Comparison of ENCODE assay signal across 16 cellular contexts in genomic region chr2:118118479-118118878, GRCh38.
"Had no signal": no experiment of that assay in that cellular context is flagged by ENCODE, and none has a peak within 500 bp of the region (broad histone marks: within the 10 kb centered on the region; RNA-seq: fewer than 3 reads in every experiment).

No MANE protein-coding gene starts in this region.

- H3K4me3 ChIP-seq: gastrocnemius medialis, testis had no signal

- ATAC-seq: activated CD4-positive, CD25-positive, alpha-beta regulatory T cell treated with anti-CD3 and anti-CD28 coated beads, Interleukin-2, amount 50 U/mL, for 24 hours; gastrocnemius medialis; natural killer cell; stimulated activated naive CD8-positive, alpha-beta T cell treated with anti-CD3 and anti-CD28 coated beads, Interleukin-15, amount 100 ng/mL, for 72 hours had no signal

- H3K9me3 Mint-ChIP-seq: activated naive CD4-positive, alpha-beta T cell treated with anti-CD3 and anti-CD28 coated beads, Interleukin-2, amount 50 U/mL, for 72 hours; activated T-cell treated with anti-CD3 and anti-CD28 coated beads, Interleukin-2, amount 50 U/mL, for 24 hours; memory B cell; natural killer cell; stimulated activated naive CD8-positive, alpha-beta T cell treated with anti-CD3 and anti-CD28 coated beads, Interleukin-15, amount 100 ng/mL, for 72 hours; T-helper 2 cell treated with Interferon-gamma antibody and Interleukin-4, amounts not matched to agents 5 μg/mL and 100 μg/mL, for 36 hours had no signal

- H3K36me3 ChIP-seq: brain microvascular endothelial cell, gastrocnemius medialis had no signal

- H3K27me3 ChIP-seq: brain microvascular endothelial cell, gastrocnemius medialis, testis had no signal

- DNase-seq: activated CD4-positive, alpha-beta T cell treated with anti-CD3 and anti-CD28 coated beads, Interleukin-2, amount 50 U/mL, for 4 hours; activated effector memory CD4-positive, alpha-beta T cell treated with anti-CD3 and anti-CD28 coated beads, Interleukin-2, amount 50 U/mL, for 16 hours; activated T-cell treated with anti-CD3 and anti-CD28 coated beads, Interleukin-2, amount 50 U/mL, for 24 hours; amniotic stem cell; brain microvascular endothelial cell; cerebellar nuclear complex; gastrocnemius medialis; kidney glomerular epithelial cell; natural killer cell; stimulated activated CD4-positive, alpha-beta T cell treated with anti-CD3 and anti-CD28 coated beads, Interleukin-4, amount 100 ng/mL, for 24 hours; stimulated activated naive CD8-positive, alpha-beta T cell treated with anti-CD3 and anti-CD28 coated beads, Interleukin-15, amount 100 ng/mL, for 72 hours; testis had no signal

- H3K27ac Mint-ChIP-seq: activated T-cell treated with anti-CD3 and anti-CD28 coated beads, Interleukin-2, amount 50 U/mL, for 24 hours; memory B cell; natural killer cell; stimulated activated naive CD8-positive, alpha-beta T cell treated with anti-CD3 and anti-CD28 coated beads, Interleukin-15, amount 100 ng/mL, for 72 hours; T-helper 2 cell treated with Interferon-gamma antibody and Interleukin-4, amounts not matched to agents 5 μg/mL and 100 μg/mL, for 36 hours had no signal

- H3K27ac ChIP-seq: brain microvascular endothelial cell, gastrocnemius medialis, testis had no signal

- H3K4me1 Mint-ChIP-seq: memory B cell had no signal

- H3K4me1 ChIP-seq: testis had no signal

- H3K36me3 Mint-ChIP-seq: activated naive CD4-positive, alpha-beta T cell treated with anti-CD3 and anti-CD28 coated beads, Interleukin-2, amount 50 U/mL, for 72 hours; memory B cell; natural killer cell had no signal

- H3K4me3 Mint-ChIP-seq: activated T-cell treated with anti-CD3 and anti-CD28 coated beads, Interleukin-2, amount 50 U/mL, for 24 hours; memory B cell; natural killer cell; stimulated activated naive CD8-positive, alpha-beta T cell treated with anti-CD3 and anti-CD28 coated beads, Interleukin-15, amount 100 ng/mL, for 72 hours; T-helper 2 cell treated with Interferon-gamma antibody and Interleukin-4, amounts not matched to agents 5 μg/mL and 100 μg/mL, for 36 hours had no signal

- H3K27me3 Mint-ChIP-seq: activated T-cell treated with anti-CD3 and anti-CD28 coated beads, Interleukin-2, amount 50 U/mL, for 24 hours; memory B cell; stimulated activated naive CD8-positive, alpha-beta T cell treated with anti-CD3 and anti-CD28 coated beads, Interleukin-15, amount 100 ng/mL, for 72 hours had no signal

- H3K9me3 ChIP-seq: gastrocnemius medialis, testis had no signal
